In the genomic region with DNA sequence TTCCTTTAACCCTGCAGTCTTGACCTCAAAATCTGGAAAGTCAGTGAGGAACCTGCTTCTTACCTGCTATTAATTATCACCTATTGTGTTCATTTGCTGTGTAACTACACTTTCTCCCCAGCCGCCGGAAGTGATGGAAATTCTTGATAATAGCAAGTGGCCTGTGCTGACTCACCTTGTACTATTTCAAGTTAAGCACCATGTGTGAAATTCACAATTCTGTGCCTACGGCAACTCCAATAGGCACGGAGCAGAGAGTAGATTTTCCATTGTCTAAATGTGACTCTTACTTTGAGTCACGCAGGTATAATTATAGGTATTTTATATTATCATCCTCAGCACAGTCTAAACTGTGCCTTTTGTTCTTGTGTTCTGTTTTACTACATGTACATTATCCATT, we compare ENCODE assay signal across 17 cellular contexts.
DNase-seq lines count a peak whose midpoint lies in the region; ATAC-seq, FAIRE-seq and TF ChIP-seq lines count a peak whose summit lies in the region.
"Had no signal": no experiment of that assay in that cellular context is flagged by ENCODE, and none has a peak within 500 bp of the region (broad histone marks: within the 10 kb centered on the region; RNA-seq: fewer than 3 reads in every experiment).

No MANE protein-coding gene starts in this region.

- no peak for FAIRE-seq in GM12878 (lab: Jason Lieb, UNC)

- H3K9me3 ChIP-seq in breast epithelium (no peaks in the 10 kb centered on the region), GM12878 (replicated peaks; ENCODE audit: control insufficient read depth, insufficient read depth, low read length) (no peaks in the 10 kb centered on the region)
- H3K9me3 ChIP-seq: left ventricle myocardium inferior had no signal

- no peaks in the 10 kb centered on the region for H4K20me1 ChIP-seq in GM12878 (ENCODE audit: control insufficient read depth, insufficient read depth)

- SMC1A ChIA-PET in GM12878 (lab: Charles Lee; ENCODE audit: uncharacterized antibody, unreplicated experiment) = interaction anchor here (1.5 to 1.6 kb wide), 2 partner anchors 9 to 24 kb away, joined by 5 to 6 read pairs; no protein-coding TSS in a partner anchor

- no peak for TF ChIP-seq CTCF in MCF 10A (IDR thresholded peaks at IDR 0.05; ENCODE audit: unreplicated experiment)
- no peak for TF ChIP-seq CTCF in breast epithelium (IDR thresholded peaks at IDR 0.05)
- TF ChIP-seq CTCF in GM12878 (IDR thresholded peaks at IDR 0.05 in 2 of 3, conservative IDR thresholded peaks at IDR 0.05 in 1 of 3; ENCODE audit: control insufficient read depth in 2 of 3, extremely low read depth in 1 of 3, insufficient read depth in 1 of 3, low read depth in 3 of 3, low read length in 3 of 3) = no peak

- H2AFZ ChIP-seq in GM12878 (ENCODE audit: control insufficient read depth, low read depth, low read length) = no peak overlapping the region
- H2AFZ ChIP-seq: parathyroid adenoma had no signal

- RAD21 ChIA-PET in GM12878 (lab: Charles Lee; ENCODE audit: unreplicated experiment) = interaction anchor here (1.6 kb wide), 1 partner anchor 24 kb away, joined by 6 read pairs; no protein-coding TSS in a partner anchor

- no peak overlapping the region for H3K9ac ChIP-seq in GM12878 (ENCODE audit: control insufficient read depth, insufficient read depth, low read length)
- H3K9ac ChIP-seq: parathyroid adenoma had no signal

- BruUV-seq in MCF 10A (replicated peaks; lab: Mats Ljungman, UMichigan) (no TSS peak), GM12878 (replicated peaks; lab: Mats Ljungman, UMichigan) (no TSS peak)

- no peaks in the 10 kb centered on the region for H3K4me1 ChIP-seq in breast epithelium
- H3K4me1 ChIP-seq in GM12878 (ENCODE audit: control insufficient read depth, insufficient read depth, low read length) = no peaks in the 10 kb centered on the region
- H3K4me1 ChIP-seq: left ventricle myocardium inferior, parathyroid adenoma had no signal

- POLR2A ChIA-PET in MCF 10A (lab: Yijun Ruan, JAX) (interaction anchor here (1.4 to 1.9 kb wide), 2 partner anchors 11 to 18 kb away, joined by 3 to 4 read pairs; no protein-coding TSS in a partner anchor), GM12878 (lab: Charles Lee) (interaction anchor here (0.6 to 1.7 kb wide), 3 partner anchors 23 to 31 kb away, joined by 3 to 9 read pairs (median 6); no protein-coding TSS in a partner anchor)

- no peak overlapping the region for H3K4me2 ChIP-seq in GM12878 (ENCODE audit: control insufficient read depth, insufficient read depth)

- intact Hi-C loops in MCF 10A (cut with micrococcal nuclease) = no loop called here
- intact Hi-C loops in breast epithelium (cut with DNase I; ENCODE audit: low total_unique reads) = no loop called here
- intact Hi-C loops in GM12878 (cut with micrococcal nuclease; ENCODE audit: unreplicated experiment) = no loop called here

- in situ Hi-C loops in GM12878 (cut with MboI) = no loop called here

- H3K9me3 Mint-ChIP-seq in MCF 10A (ENCODE audit: unreplicated experiment) = no peaks in the 10 kb centered on the region

- H3K27ac ChIP-seq in breast epithelium = no peak overlapping the region
- no peak overlapping the region for H3K27ac ChIP-seq in GM12878 (ENCODE audit: control insufficient read depth, insufficient read depth)
- H3K27ac ChIP-seq: left ventricle myocardium inferior, parathyroid adenoma, skin epidermis had no signal

- no peaks in the 10 kb centered on the region for H3K36me3 Mint-ChIP-seq in MCF 10A (ENCODE audit: insufficient read depth, unreplicated experiment)

- CTCF ChIA-PET in MCF 10A (lab: Yijun Ruan, JAX) (no interaction called here), GM12878 (lab: Yijun Ruan, JAX) (no interaction called here)

- no peaks in the 10 kb centered on the region for H3K27me3 ChIP-seq in breast epithelium
- no peaks in the 10 kb centered on the region for H3K27me3 ChIP-seq in GM12878 (replicated peaks in 1 of 2; ENCODE audit: control insufficient read depth in 2 of 2, insufficient read depth in 2 of 2, low read length in 1 of 2)
- no peaks in the 10 kb centered on the region for H3K27me3 ChIP-seq in H7 (ENCODE audit: control insufficient read depth, insufficient read depth, low read length)

- H3K4me1 Mint-ChIP-seq in MCF 10A (ENCODE audit: insufficient read depth, unreplicated experiment) = peaks cover 11% of the 10 kb centered on the region

- peaks cover 21% of the 10 kb centered on the region for H3K27me3 Mint-ChIP-seq in MCF 10A (ENCODE audit: insufficient read depth, unreplicated experiment)

- H3K27ac Mint-ChIP-seq in MCF 10A (ENCODE audit: low read depth, unreplicated experiment) = no peak overlapping the region

- no peak for TF ChIP-seq RAD21 in GM12878 (IDR thresholded peaks at IDR 0.05; ENCODE audit: insufficient read depth, low read depth, low read length)

- TF ChIP-seq POLR2A in breast epithelium (IDR thresholded peaks at IDR 0.05) (no peak), GM12878 (IDR thresholded peaks at IDR 0.05; ENCODE audit: low read depth, low read length) (no peak)

- no peak overlapping the region for H3K4me3 Mint-ChIP-seq in MCF 10A (ENCODE audit: unreplicated experiment)

- DNase-seq in MCF 10A (ENCODE audit: unreplicated experiment) (peak; percentile 90), breast epithelium (ENCODE audit: low spot score in 2 of 2) (no peak), NCI-H146 treated with DMSO at 0.1 percent for 48 hours (lab: John Stamatoyannopoulos, UW; ENCODE audit: unreplicated experiment) (peak; percentile 93), GM12878 (ENCODE audit: low read depth, low spot score) (no peak), superior temporal gyrus (ENCODE audit: extremely low spot score) (peak; percentile 20), mesenteric fat pad (ENCODE audit: low spot score) (no peak), H7 (no peak), NOMO-1 treated with dmso at 0.1 percent for 144 hours (lab: John Stamatoyannopoulos, UW; ENCODE audit: unreplicated experiment) (no peak)
- DNase-seq: activated naive CD4-positive, alpha-beta T cell treated with Interleukin-2 at 50 U/mL for 16 hours; effector CD4-positive, alpha-beta T cell; left ventricle myocardium inferior; NCI-H187; NK-92 treated with Interleukin-12 subunit alpha and Interleukin-12 subunit beta, amount 100 ng/mL, for 24 hours; Right ventricle myocardium superior; stimulated activated naive CD4-positive, alpha-beta T cell had no signal

- H3K36me3 ChIP-seq in breast epithelium (no peaks in the 10 kb centered on the region), GM12878 (ENCODE audit: control insufficient read depth in 2 of 2, insufficient read depth in 2 of 2, low read length in 1 of 2) (no peaks in the 10 kb centered on the region), H7 (replicated peaks; ENCODE audit: control insufficient read depth, insufficient read depth, low read length) (no peaks in the 10 kb centered on the region)
- H3K36me3 ChIP-seq: left ventricle myocardium inferior had no signal

- no peak for TF ChIP-seq EP300 in GM12878 (IDR thresholded peaks at IDR 0.05; ENCODE audit: borderline replicate concordance in 1 of 2, control insufficient read depth in 1 of 2, low read depth in 2 of 2, low read length in 2 of 2)

- H3K4me3 ChIP-seq in breast epithelium (no peak overlapping the region), GM12878 (no peak overlapping the region), H7 (ENCODE audit: insufficient read depth, low read depth, low read length) (no peak overlapping the region)
- H3K4me3 ChIP-seq: left ventricle myocardium inferior, skin epidermis had no signal

- ATAC-seq in GM12878 = peak; percentile 82

- WGBS in GM12878 (ENCODE audit: insufficient coverage, insufficient replicate concordance, low lambda C conversion rate, missing lambda C conversion rate) = under 1% methylated on average over 5 of the region's 5 CpGs

- no peaks in the 10 kb centered on the region for H3K79me2 ChIP-seq in GM12878 (ENCODE audit: control insufficient read depth, insufficient read depth, low read length)
- H3K79me2 ChIP-seq: parathyroid adenoma had no signal

TF ChIP-seq in GM12878, 131 proteins besides CTCF, POLR2A, EP300 and RAD21:
- TF ChIP-seq JUNB (IDR thresholded peaks at IDR 0.05) = 0 out of 2 replicates have a peak, but pooled peaks have one; percentile 9
- TF ChIP-seq MEF2B (IDR thresholded peaks at IDR 0.05; ENCODE audit: partially characterized antibody, poor library complexity, severe bottlenecking) = peak; percentile 25
- TF ChIP-seq NFIC (IDR thresholded peaks at IDR 0.05; ENCODE audit: low read depth, low read length) = peak; percentile 38; the same call in 1 of the 2 replicates
- TF ChIP-seq, protein P1, sequence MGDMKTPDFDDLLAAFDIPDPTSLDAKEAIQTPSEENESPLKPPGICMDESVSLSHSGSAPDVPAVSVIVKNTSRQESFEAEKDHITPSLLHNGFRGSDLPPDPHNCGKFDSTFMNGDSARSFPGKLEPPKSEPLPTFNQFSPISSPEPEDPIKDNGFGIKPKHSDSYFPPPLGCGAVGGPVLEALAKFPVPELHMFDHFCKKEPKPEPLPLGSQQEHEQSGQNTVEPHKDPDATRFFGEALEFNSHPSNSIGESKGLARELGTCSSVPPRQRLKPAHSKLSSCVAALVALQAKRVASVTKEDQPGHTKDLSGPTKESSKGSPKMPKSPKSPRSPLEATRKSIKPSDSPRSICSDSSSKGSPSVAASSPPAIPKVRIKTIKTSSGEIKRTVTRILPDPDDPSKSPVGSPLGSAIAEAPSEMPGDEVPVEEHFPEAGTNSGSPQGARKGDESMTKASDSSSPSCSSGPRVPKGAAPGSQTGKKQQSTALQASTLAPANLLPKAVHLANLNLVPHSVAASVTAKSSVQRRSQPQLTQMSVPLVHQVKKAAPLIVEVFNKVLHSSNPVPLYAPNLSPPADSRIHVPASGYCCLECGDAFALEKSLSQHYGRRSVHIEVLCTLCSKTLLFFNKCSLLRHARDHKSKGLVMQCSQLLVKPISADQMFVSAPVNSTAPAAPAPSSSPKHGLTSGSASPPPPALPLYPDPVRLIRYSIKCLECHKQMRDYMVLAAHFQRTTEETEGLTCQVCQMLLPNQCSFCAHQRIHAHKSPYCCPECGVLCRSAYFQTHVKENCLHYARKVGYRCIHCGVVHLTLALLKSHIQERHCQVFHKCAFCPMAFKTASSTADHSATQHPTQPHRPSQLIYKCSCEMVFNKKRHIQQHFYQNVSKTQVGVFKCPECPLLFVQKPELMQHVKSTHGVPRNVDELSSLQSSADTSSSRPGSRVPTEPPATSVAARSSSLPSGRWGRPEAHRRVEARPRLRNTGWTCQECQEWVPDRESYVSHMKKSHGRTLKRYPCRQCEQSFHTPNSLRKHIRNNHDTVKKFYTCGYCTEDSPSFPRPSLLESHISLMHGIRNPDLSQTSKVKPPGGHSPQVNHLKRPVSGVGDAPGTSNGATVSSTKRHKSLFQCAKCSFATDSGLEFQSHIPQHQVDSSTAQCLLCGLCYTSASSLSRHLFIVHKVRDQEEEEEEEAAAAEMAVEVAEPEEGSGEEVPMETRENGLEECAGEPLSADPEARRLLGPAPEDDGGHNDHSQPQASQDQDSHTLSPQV (IDR thresholded peaks at IDR 0.05) = no peak

Comparison
In these comparisons a context has a peak if more than half of its experiments do, and no peak if none do; other contexts are left out.
1. DNase-seq: peak in MCF 10A (single experiment), NCI-H146 treated with DMSO at 0.1 percent for 48 hours (single experiment) and superior temporal gyrus (single experiment); none in breast epithelium (0 of 2), GM12878 (single experiment), mesenteric fat pad (single experiment), H7 (single experiment) and NOMO-1 treated with dmso at 0.1 percent for 144 hours (single experiment).